ENCODE assay signal across 16 cellular contexts in genomic region chr2:197480165-197481036, GRCh38. TPM values are rescaled to one million over a fixed set of nuclear protein-coding genes. Genes with fewer than 3 reads are reported as not detected.
DNase-seq lines count a peak whose midpoint lies in the region; ATAC-seq, FAIRE-seq and TF ChIP-seq lines count a peak whose summit lies in the region.
"Had no signal": no experiment of that assay in that cellular context is flagged by ENCODE, and none has a peak within 500 bp of the region (broad histone marks: within the 10 kb centered on the region; RNA-seq: fewer than 3 reads in every experiment).

No MANE protein-coding gene starts in this region.

- H3K4me3 ChIP-seq in DND-41 (ENCODE audit: low read depth in 1 of 2, low read length in 2 of 2) (no peak overlapping the region), HepG2 (replicated peaks in 1 of 3; ENCODE audit: insufficient read depth in 1 of 3, low read depth in 2 of 3, low read length in 3 of 3) (peak overlapping the region; percentile 26 to 63 (median 38); a peak in 5 of 6 replicates)
- H3K4me3 ChIP-seq: SJCRH30 had no signal

- peaks cover 34% of the 10 kb centered on the region for H3K36me3 ChIP-seq in DND-41 (ENCODE audit: insufficient read depth, low read length)
- peaks cover 0 to 9% of the 10 kb centered on the region in 2 experiments; a peak in 3 of 5 replicates for H3K36me3 ChIP-seq in HepG2 (replicated peaks in 1 of 2; ENCODE audit: control insufficient read depth in 1 of 2, insufficient read depth in 2 of 2, low read length in 2 of 2)

- H3K9me3 ChIP-seq in DND-41 (ENCODE audit: insufficient read depth, low read length, severe bottlenecking) = peaks cover 5% of the 10 kb centered on the region
- peaks cover 13% of the 10 kb centered on the region for H3K9me3 ChIP-seq in HepG2 (ENCODE audit: low read length)

- intact Hi-C loops in HepG2 (cut with micrococcal nuclease; ENCODE audit: unreplicated experiment) = loop anchor here (1.0 kb wide), 2 partner anchors 20 to 27 kb away; partner anchors contain the start of genes COQ10B and HSPE1

- POLR2A ChIA-PET in HepG2 (lab: Yijun Ruan, JAX) = interaction anchor here (1.0 to 6.8 kb wide), 15 partner anchors 12 to 133 kb away, joined by 3 to 143 read pairs (median 11); partner anchors contain the start of genes COQ10B, HSPD1, HSPE1 and MOB4

- H3K9ac ChIP-seq in DND-41 (ENCODE audit: low read depth, low read length) (no peak overlapping the region), HepG2 (ENCODE audit: insufficient read depth, low read depth, low read length) (peak overlapping the region; percentile 63)
- H3K9ac ChIP-seq: KMS-11 had no signal

- H3K27me3 ChIP-seq in DND-41 (ENCODE audit: insufficient read depth, low read length, poor library complexity) (no peaks in the 10 kb centered on the region), HepG2 (ENCODE audit: control insufficient read depth in 1 of 2, insufficient read depth in 2 of 2, low read length in 2 of 2) (no peaks in the 10 kb centered on the region)
- H3K27me3 ChIP-seq: SJCRH30 had no signal

- TF ChIP-seq POLR2A in HepG2 (IDR thresholded peaks at IDR 0.05; ENCODE audit: insufficient read depth in 1 of 2, low read depth in 2 of 2, low read length in 2 of 2) = no peak

- in situ Hi-C loops in HepG2 (cut with HindIII; ENCODE audit: extremely low pct_ligation_motif_present, low pct_unique_long_range_greater_than_20kb) = no loop called here

- 50% methylated on average over 9 of the region's 9 CpGs for WGBS in HepG2 (ENCODE audit: low lambda C conversion rate)

- TF ChIP-seq CTCF in 22Rv1 (IDR thresholded peaks at IDR 0.05) = no peak
- no peak for TF ChIP-seq CTCF in DND-41 (IDR thresholded peaks at IDR 0.05; ENCODE audit: borderline replicate concordance, extremely low read depth, low read length, poor library complexity, severe bottlenecking)
- no peak for TF ChIP-seq CTCF in HepG2 (CRISPR knock-in tag; IDR thresholded peaks at IDR 0.05)

- H3K27ac ChIP-seq in 22Rv1 (peak overlapping the region; percentile 18), DND-41 (ENCODE audit: low read length) (no peak overlapping the region), HepG2 (ENCODE audit: extremely low read length, insufficient read depth, low read length) (peak overlapping the region; percentile 91)
- H3K27ac ChIP-seq: KMS-11, RWPE1, SJCRH30 had no signal

- ATAC-seq in DND-41 (ENCODE audit: insufficient read depth, low read depth) (peak; percentile 13; the same call in 2 of the 3 replicates), HepG2 (peak; percentile 32), GM19324 (IDR thresholded peaks at IDR 0.05; ENCODE audit: low FRiP score, unreplicated experiment) (no peak), GM18868 (IDR thresholded peaks at IDR 0.05; ENCODE audit: unreplicated experiment) (no peak)

- no peak for TF ChIP-seq EP300 in HepG2 (IDR thresholded peaks at IDR 0.05; ENCODE audit: low read depth in 2 of 2, low read length in 2 of 2)
- no peak; the same call in 1 of the 2 replicates for TF ChIP-seq EP300 in HepG2 (CRISPR knock-in tag; IDR thresholded peaks at IDR 0.05; ENCODE audit: borderline replicate concordance)

- TF ChIP-seq RAD21 in HepG2 (CRISPR knock-in tag; IDR thresholded peaks at IDR 0.05) = no peak

- H4K20me1 ChIP-seq in DND-41 (ENCODE audit: insufficient read depth, low read length) = no peaks in the 10 kb centered on the region
- H4K20me1 ChIP-seq in HepG2 (ENCODE audit: insufficient read depth, low read length) = no peaks in the 10 kb centered on the region

- CTCF ChIA-PET in HepG2 (lab: Yijun Ruan, JAX; ENCODE audit: low intra/inter-chr PET ratio, low total read pairs) = no interaction called here

- H2AFZ ChIP-seq in DND-41 (ENCODE audit: low read depth, low read length) (no peak overlapping the region), HepG2 (ENCODE audit: low read length) (no peak overlapping the region)

- H3K4me1 ChIP-seq in DND-41 (ENCODE audit: insufficient read depth, low read length) (no peaks in the 10 kb centered on the region), HepG2 (ENCODE audit: insufficient read depth, low read length) (peaks cover 69% of the 10 kb centered on the region)
- H3K4me1 ChIP-seq: SJCRH30 had no signal

- no peaks in the 10 kb centered on the region for H3K79me2 ChIP-seq in DND-41 (ENCODE audit: insufficient read depth, low read length)
- H3K79me2 ChIP-seq in HepG2 (ENCODE audit: insufficient read depth, low read length) = no peaks in the 10 kb centered on the region

- no peak overlapping the region for H3K4me2 ChIP-seq in DND-41 (ENCODE audit: insufficient read depth, low read length)
- peak overlapping the region; percentile 82 for H3K4me2 ChIP-seq in HepG2 (ENCODE audit: low read depth, low read length)
- H3K4me2 ChIP-seq: KMS-11 had no signal

- no peak for DNase-seq in DND-41
- DNase-seq in HepG2 (ENCODE audit: low spot score) = no peak
- DNase-seq in NCI-H2107 (lab: John Stamatoyannopoulos, UW) = no peak
- DNase-seq: CD8-positive, alpha-beta memory T cell; DMS 273 treated with DMSO at 0.1 percent for 48 hours; NCI-H1092; NCI-H69; NK-92 treated with Interleukin-12 subunit alpha and Interleukin-12 subunit beta, amount 100 ng/mL, for 24 hours; OCI-M1; SJCRH30 had no signal

- no peak for FAIRE-seq in HepG2 (lab: Jason Lieb, UNC)
- FAIRE-seq: H54 had no signal

- BruUV-seq in HepG2 (replicated peaks; lab: Mats Ljungman, UMichigan) = no TSS peak

RNA-seq across cellular contexts. Expression of gene HSPD1, which starts 19.2 kb away (rescaled TPM):
- total RNA-seq in HepG2 (2016; rRNA removed; fragmentation: Illumina TruSeq; extraction: Trizol) = 2,610 and 3,898 TPM in 2 replicates
- total RNA-seq in HepG2 (2016; cell fraction: cytosol; rRNA removed; fragmentation: Illumina TruSeq; extraction: Trizol; ENCODE audit: low read depth) = 294 and 363 TPM in 2 replicates
- total RNA-seq in HepG2 (2016; cell fraction: insoluble cytoplasmic fraction; rRNA removed; fragmentation: Illumina TruSeq; extraction: Trizol) = 2,668 and 3,847 TPM in 2 replicates
- 777 and 956 TPM in 2 replicates for total RNA-seq in HepG2 (2016; cell fraction: membrane; rRNA removed; fragmentation: Illumina TruSeq; extraction: Trizol)
- 1,442 and 1,577 TPM in 2 replicates for total RNA-seq in HepG2 (2016; cell fraction: nucleus; rRNA removed; fragmentation: Illumina TruSeq; extraction: Trizol)
- 541 and 685 TPM in 2 replicates for polyA plus RNA-seq in HepG2 (2011; rRNA removed)
- polyA plus RNA-seq in HepG2 (2011; cell fraction: cytosol; rRNA removed) = 337 and 401 TPM in 2 replicates
- 282 and 392 TPM in 2 replicates for polyA plus RNA-seq in HepG2 (2011; cell fraction: nucleus; rRNA removed)
- polyA plus RNA-seq in HepG2 (2012) = 1,241 and 1,531 TPM in 2 replicates
- polyA plus RNA-seq in HepG2 (2016; cell fraction: cytosol; fragmentation: Illumina TruSeq; extraction: Trizol; ENCODE audit: low read depth) = 214 and 254 TPM in 2 replicates
- 3,105 and 3,208 TPM in 2 replicates for polyA plus RNA-seq in HepG2 (2016; cell fraction: insoluble cytoplasmic fraction; fragmentation: Illumina TruSeq; extraction: Trizol; ENCODE audit: low read depth)
- polyA plus RNA-seq in HepG2 (2016; cell fraction: membrane; fragmentation: Illumina TruSeq; extraction: Trizol; ENCODE audit: low read depth) = 499 and 587 TPM in 2 replicates
- 1,541 and 1,640 TPM in 2 replicates for polyA plus RNA-seq in HepG2 (2016; cell fraction: nucleus; fragmentation: Illumina TruSeq; extraction: Trizol; ENCODE audit: insufficient read depth, low read depth)
- polyA minus RNA-seq in HepG2 (2011; rRNA and poly(A)+ RNA removed; ENCODE audit: low replicate concordance) = 396 and 646 TPM in 2 replicates
- polyA minus RNA-seq in HepG2 (2011; cell fraction: cytosol; rRNA and poly(A)+ RNA removed) = 759 and 815 TPM in 2 replicates
- 956 and 1,197 TPM in 2 replicates for polyA minus RNA-seq in HepG2 (2011; cell fraction: nucleus; rRNA and poly(A)+ RNA removed)

RNA-seq across cellular contexts. Expression of gene HSPE1, which starts 19.8 kb away (rescaled TPM):
- 823 and 1,040 TPM in 2 replicates for total RNA-seq in HepG2 (2016; rRNA removed; fragmentation: Illumina TruSeq; extraction: Trizol)
- total RNA-seq in HepG2 (2016; cell fraction: cytosol; rRNA removed; fragmentation: Illumina TruSeq; extraction: Trizol; ENCODE audit: low read depth) = 289 and 312 TPM in 2 replicates
- 818 and 1,177 TPM in 2 replicates for total RNA-seq in HepG2 (2016; cell fraction: insoluble cytoplasmic fraction; rRNA removed; fragmentation: Illumina TruSeq; extraction: Trizol)
- total RNA-seq in HepG2 (2016; cell fraction: membrane; rRNA removed; fragmentation: Illumina TruSeq; extraction: Trizol) = 277 and 288 TPM in 2 replicates
- total RNA-seq in HepG2 (2016; cell fraction: nucleus; rRNA removed; fragmentation: Illumina TruSeq; extraction: Trizol) = 323 and 352 TPM in 2 replicates
- 200 and 244 TPM in 2 replicates for polyA plus RNA-seq in HepG2 (2011; rRNA removed)
- polyA plus RNA-seq in HepG2 (2011; cell fraction: cytosol; rRNA removed) = 131 and 201 TPM in 2 replicates
- polyA plus RNA-seq in HepG2 (2011; cell fraction: nucleus; rRNA removed) = 67.1 and 99.6 TPM in 2 replicates
- polyA plus RNA-seq in HepG2 (2012) = 555 and 769 TPM in 2 replicates
- 404 and 477 TPM in 2 replicates for polyA plus RNA-seq in HepG2 (2016; cell fraction: cytosol; fragmentation: Illumina TruSeq; extraction: Trizol; ENCODE audit: low read depth)
- 1,596 and 2,077 TPM in 2 replicates for polyA plus RNA-seq in HepG2 (2016; cell fraction: insoluble cytoplasmic fraction; fragmentation: Illumina TruSeq; extraction: Trizol; ENCODE audit: low read depth)
- 353 and 396 TPM in 2 replicates for polyA plus RNA-seq in HepG2 (2016; cell fraction: membrane; fragmentation: Illumina TruSeq; extraction: Trizol; ENCODE audit: low read depth)
- 750 and 786 TPM in 2 replicates for polyA plus RNA-seq in HepG2 (2016; cell fraction: nucleus; fragmentation: Illumina TruSeq; extraction: Trizol; ENCODE audit: insufficient read depth, low read depth)
- 16.5 and 17.8 TPM in 2 replicates for polyA minus RNA-seq in HepG2 (2011; rRNA and poly(A)+ RNA removed; ENCODE audit: low replicate concordance)
- polyA minus RNA-seq in HepG2 (2011; cell fraction: cytosol; rRNA and poly(A)+ RNA removed) = 49.8 and 52.9 TPM in 2 replicates
- polyA minus RNA-seq in HepG2 (2011; cell fraction: nucleus; rRNA and poly(A)+ RNA removed) = 107 and 118 TPM in 2 replicates

RNA-seq across cellular contexts. Expression of gene COQ10B, which starts 27.0 kb away (rescaled TPM):
- total RNA-seq in HepG2 (2016; rRNA removed; fragmentation: Illumina TruSeq; extraction: Trizol) = 34.9 and 41.8 TPM in 2 replicates
- 13.9 and 15.1 TPM in 2 replicates for total RNA-seq in HepG2 (2016; cell fraction: cytosol; rRNA removed; fragmentation: Illumina TruSeq; extraction: Trizol; ENCODE audit: low read depth)
- total RNA-seq in HepG2 (2016; cell fraction: insoluble cytoplasmic fraction; rRNA removed; fragmentation: Illumina TruSeq; extraction: Trizol) = 36.3 and 46.6 TPM in 2 replicates
- 27.0 and 28.4 TPM in 2 replicates for total RNA-seq in HepG2 (2016; cell fraction: membrane; rRNA removed; fragmentation: Illumina TruSeq; extraction: Trizol)
- 17.9 and 20.6 TPM in 2 replicates for total RNA-seq in HepG2 (2016; cell fraction: nucleus; rRNA removed; fragmentation: Illumina TruSeq; extraction: Trizol)
- 4.2 and 4.6 TPM in 2 replicates for polyA plus RNA-seq in HepG2 (2011; rRNA removed)
- 2.2 and 4.2 TPM in 2 replicates for polyA plus RNA-seq in HepG2 (2011; cell fraction: cytosol; rRNA removed)
- polyA plus RNA-seq in HepG2 (2011; cell fraction: nucleus; rRNA removed) = 2.8 and 3.0 TPM in 2 replicates
- 15.3 and 22.1 TPM in 2 replicates for polyA plus RNA-seq in HepG2 (2012)
- 3.0 and 3.1 TPM in 2 replicates for polyA plus RNA-seq in HepG2 (2016; cell fraction: cytosol; fragmentation: Illumina TruSeq; extraction: Trizol; ENCODE audit: low read depth)
- 36.5 and 43.5 TPM in 2 replicates for polyA plus RNA-seq in HepG2 (2016; cell fraction: insoluble cytoplasmic fraction; fragmentation: Illumina TruSeq; extraction: Trizol; ENCODE audit: low read depth)
- polyA plus RNA-seq in HepG2 (2016; cell fraction: membrane; fragmentation: Illumina TruSeq; extraction: Trizol; ENCODE audit: low read depth) = 6.5 and 8.6 TPM in 2 replicates
- polyA plus RNA-seq in HepG2 (2016; cell fraction: nucleus; fragmentation: Illumina TruSeq; extraction: Trizol; ENCODE audit: insufficient read depth, low read depth) = 16.1 and 16.4 TPM in 2 replicates
- 2.2 and 8.1 TPM in 2 replicates for polyA minus RNA-seq in HepG2 (2011; rRNA and poly(A)+ RNA removed; ENCODE audit: low replicate concordance)
- 6.9 and 8.3 TPM in 2 replicates for polyA minus RNA-seq in HepG2 (2011; cell fraction: cytosol; rRNA and poly(A)+ RNA removed)
- 25.2 and 29.4 TPM in 2 replicates for polyA minus RNA-seq in HepG2 (2011; cell fraction: nucleus; rRNA and poly(A)+ RNA removed)

RNA-seq across cellular contexts. Expression of gene MOB4, which starts 35.5 kb away (rescaled TPM):
- total RNA-seq in HepG2 (2016; rRNA removed; fragmentation: Illumina TruSeq; extraction: Trizol) = 38.6 and 68.3 TPM in 2 replicates
- 9.3 and 12.1 TPM in 2 replicates for total RNA-seq in HepG2 (2016; cell fraction: cytosol; rRNA removed; fragmentation: Illumina TruSeq; extraction: Trizol; ENCODE audit: low read depth)
- 40.9 and 72.6 TPM in 2 replicates for total RNA-seq in HepG2 (2016; cell fraction: insoluble cytoplasmic fraction; rRNA removed; fragmentation: Illumina TruSeq; extraction: Trizol)
- 18.9 and 19.0 TPM in 2 replicates for total RNA-seq in HepG2 (2016; cell fraction: membrane; rRNA removed; fragmentation: Illumina TruSeq; extraction: Trizol)
- total RNA-seq in HepG2 (2016; cell fraction: nucleus; rRNA removed; fragmentation: Illumina TruSeq; extraction: Trizol) = 24.2 and 27.0 TPM in 2 replicates
- 21.6 and 35.7 TPM in 2 replicates for polyA plus RNA-seq in HepG2 (2011; rRNA removed)
- 14.7 and 22.7 TPM in 2 replicates for polyA plus RNA-seq in HepG2 (2011; cell fraction: cytosol; rRNA removed)
- polyA plus RNA-seq in HepG2 (2011; cell fraction: nucleus; rRNA removed) = 5.7 and 6.8 TPM in 2 replicates
- polyA plus RNA-seq in HepG2 (2012) = 35.0 and 42.6 TPM in 2 replicates
- 4.4 and 4.5 TPM in 2 replicates for polyA plus RNA-seq in HepG2 (2016; cell fraction: cytosol; fragmentation: Illumina TruSeq; extraction: Trizol; ENCODE audit: low read depth)
- polyA plus RNA-seq in HepG2 (2016; cell fraction: insoluble cytoplasmic fraction; fragmentation: Illumina TruSeq; extraction: Trizol; ENCODE audit: low read depth) = 81.1 and 90.4 TPM in 2 replicates
- polyA plus RNA-seq in HepG2 (2016; cell fraction: membrane; fragmentation: Illumina TruSeq; extraction: Trizol; ENCODE audit: low read depth) = 10.8 and 11.2 TPM in 2 replicates
- 35.1 and 36.4 TPM in 2 replicates for polyA plus RNA-seq in HepG2 (2016; cell fraction: nucleus; fragmentation: Illumina TruSeq; extraction: Trizol; ENCODE audit: insufficient read depth, low read depth)
- 4.3 and 6.0 TPM in 2 replicates for polyA minus RNA-seq in HepG2 (2011; rRNA and poly(A)+ RNA removed; ENCODE audit: low replicate concordance)
- 19.6 and 25.8 TPM in 2 replicates for polyA minus RNA-seq in HepG2 (2011; cell fraction: cytosol; rRNA and poly(A)+ RNA removed)
- polyA minus RNA-seq in HepG2 (2011; cell fraction: nucleus; rRNA and poly(A)+ RNA removed) = 30.6 and 35.3 TPM in 2 replicates

RNA-seq across cellular contexts. Expression of gene SF3B1, which starts 45.6 kb away (rescaled TPM):
- total RNA-seq in HepG2 (2016; rRNA removed; fragmentation: Illumina TruSeq; extraction: Trizol) = 387 and 499 TPM in 2 replicates
- 16.2 and 16.5 TPM in 2 replicates for total RNA-seq in HepG2 (2016; cell fraction: cytosol; rRNA removed; fragmentation: Illumina TruSeq; extraction: Trizol; ENCODE audit: low read depth)
- total RNA-seq in HepG2 (2016; cell fraction: insoluble cytoplasmic fraction; rRNA removed; fragmentation: Illumina TruSeq; extraction: Trizol) = 367 and 489 TPM in 2 replicates
- 49.3 and 53.4 TPM in 2 replicates for total RNA-seq in HepG2 (2016; cell fraction: membrane; rRNA removed; fragmentation: Illumina TruSeq; extraction: Trizol)
- 418 and 502 TPM in 2 replicates for total RNA-seq in HepG2 (2016; cell fraction: nucleus; rRNA removed; fragmentation: Illumina TruSeq; extraction: Trizol)
- 677 and 750 TPM in 2 replicates for polyA plus RNA-seq in HepG2 (2011; rRNA removed)
- polyA plus RNA-seq in HepG2 (2011; cell fraction: cytosol; rRNA removed) = 115 and 183 TPM in 2 replicates
- 1,965 and 2,535 TPM in 2 replicates for polyA plus RNA-seq in HepG2 (2011; cell fraction: nucleus; rRNA removed)
- polyA plus RNA-seq in HepG2 (2012) = 375 and 468 TPM in 2 replicates
- polyA plus RNA-seq in HepG2 (2016; cell fraction: cytosol; fragmentation: Illumina TruSeq; extraction: Trizol; ENCODE audit: low read depth) = 9.7 and 15.8 TPM in 2 replicates
- polyA plus RNA-seq in HepG2 (2016; cell fraction: insoluble cytoplasmic fraction; fragmentation: Illumina TruSeq; extraction: Trizol; ENCODE audit: low read depth) = 424 and 448 TPM in 2 replicates
- polyA plus RNA-seq in HepG2 (2016; cell fraction: membrane; fragmentation: Illumina TruSeq; extraction: Trizol; ENCODE audit: low read depth) = 27.7 and 44.3 TPM in 2 replicates
- polyA plus RNA-seq in HepG2 (2016; cell fraction: nucleus; fragmentation: Illumina TruSeq; extraction: Trizol; ENCODE audit: insufficient read depth, low read depth) = 790 and 818 TPM in 2 replicates
- polyA minus RNA-seq in HepG2 (2011; rRNA and poly(A)+ RNA removed; ENCODE audit: low replicate concordance) = 198 and 376 TPM in 2 replicates
- polyA minus RNA-seq in HepG2 (2011; cell fraction: cytosol; rRNA and poly(A)+ RNA removed) = 123 TPM in 2 replicates
- 1,412 and 1,821 TPM in 2 replicates for polyA minus RNA-seq in HepG2 (2011; cell fraction: nucleus; rRNA and poly(A)+ RNA removed)

Comparison
In these comparisons a context has a peak if more than half of its experiments do, and no peak if none do; other contexts are left out.
1. ATAC-seq: peak in DND-41 (single experiment) and HepG2 (single experiment); none in GM19324 (single experiment) and GM18868 (single experiment).
2. H3K4me3 ChIP-seq: peak in HepG2 (3 of 3); none in DND-41 (0 of 2).